ENCODE assay signal across 15 cellular contexts in genomic region chr12:70271025-70271424, GRCh38. TPM values are rescaled to one million over a fixed set of nuclear protein-coding genes. Genes with fewer than 3 reads are reported as not detected.
DNase-seq lines count a peak whose midpoint lies in the region; ATAC-seq and TF ChIP-seq lines count a peak whose summit lies in the region.
"Had no signal": no experiment of that assay in that cellular context is flagged by ENCODE, and none has a peak within 500 bp of the region (broad histone marks: within the 10 kb centered on the region; RNA-seq: fewer than 3 reads in every experiment).

No MANE protein-coding gene starts in this region.

- no peak for TF ChIP-seq RAD21 in liver (IDR thresholded peaks at IDR 0.05)

- no peaks in the 10 kb centered on the region for H3K27me3 ChIP-seq in liver (ENCODE audit: control insufficient read depth in 4 of 4, insufficient read depth in 4 of 4, low read length in 3 of 4)

- POLR2A ChIA-PET in HEK293 (lab: Yijun Ruan, JAX), result interaction anchor here (0.6 to 0.7 kb wide), 2 partner anchors 8 to 712 kb away, joined by 4 read pairs; no protein-coding TSS in a partner anchor

- H3K4me1 ChIP-seq in HEK293 (ENCODE audit: control insufficient read depth, insufficient read depth, low read length) (peaks cover 22% of the 10 kb centered on the region), liver (ENCODE audit: control insufficient read depth in 4 of 4, insufficient read depth in 4 of 4, low read length in 3 of 4) (peaks cover 3 to 26% (median 20%) of the 10 kb centered on the region in 4 donors)

- no peaks in the 10 kb centered on the region for H3K36me3 ChIP-seq in HEK293 (ENCODE audit: control insufficient read depth in 2 of 2, insufficient read depth in 1 of 2, low read length in 2 of 2)
- no peaks in the 10 kb centered on the region for H3K36me3 ChIP-seq in liver (ENCODE audit: control insufficient read depth in 4 of 4, insufficient read depth in 3 of 4, low read depth in 1 of 4, low read length in 3 of 4)
- H3K36me3 ChIP-seq: HAP-1 had no signal

- H3K9ac ChIP-seq in liver (ENCODE audit: low read depth in 1 of 2, low read length in 2 of 2), result no peak overlapping the region

- no peak for DNase-seq in NCI-H526 treated with DMSO at 0.1 percent for 48 hours (lab: John Stamatoyannopoulos, UW)
- DNase-seq: immature natural killer cell, mesendoderm, retina had no signal

- CTCF ChIA-PET in HEK293 (lab: Yijun Ruan, JAX), result no interaction called here

- peak overlapping the region; percentile 70 for H3K27ac ChIP-seq in 22Rv1
- H3K27ac ChIP-seq in HEK293 (ENCODE audit: extremely low read depth, low read depth, low read length), result no peak overlapping the region
- peak overlapping the region; percentile 70 for H3K27ac ChIP-seq in VCaP
- H3K27ac ChIP-seq in liver (ENCODE audit: low read depth in 1 of 2, low read length in 2 of 2), result no peak overlapping the region
- H3K27ac ChIP-seq: coronary artery, epithelial cell of prostate had no signal

- H3K9me3 ChIP-seq in HEK293 (ENCODE audit: control insufficient read depth, insufficient read depth, low read depth, low read length) (no peaks in the 10 kb centered on the region), liver (ENCODE audit: control insufficient read depth in 4 of 4, low read length in 3 of 4) (no peaks in the 10 kb centered on the region)
- H3K9me3 ChIP-seq: HAP-1 had no signal

- no peak for ATAC-seq in GM19452 (IDR thresholded peaks at IDR 0.05; ENCODE audit: unreplicated experiment)
- ATAC-seq in HG03378 (IDR thresholded peaks at IDR 0.05; ENCODE audit: unreplicated experiment), result no peak
- ATAC-seq in GM21786 (IDR thresholded peaks at IDR 0.05; ENCODE audit: unreplicated experiment), result no peak
- ATAC-seq: WTC11 had no signal

- no peak for TF ChIP-seq CTCF in 22Rv1 (IDR thresholded peaks at IDR 0.05)
- TF ChIP-seq CTCF in HEK293 (tag by site-specific recombination; IDR thresholded peaks at IDR 0.05), result no peak
- TF ChIP-seq CTCF in VCaP (conservative IDR thresholded peaks at IDR 0.05), result no peak
- TF ChIP-seq CTCF in liver (IDR thresholded peaks at IDR 0.05; ENCODE audit: low read depth, low read length, missing input control), result no peak

- no peak overlapping the region for H3K4me3 ChIP-seq in HEK293 (ENCODE audit: low read depth, low read length)
- H3K4me3 ChIP-seq in liver (ENCODE audit: low read depth in 1 of 3, low read length in 3 of 3), result no peak overlapping the region
- H3K4me3 ChIP-seq: coronary artery, HAP-1 had no signal

TF ChIP-seq in HEK293, 187 proteins besides CTCF, POLR2A, EP300 and RAD21 (continues in another document):
- TF ChIP-seq ZNF174 (tag by site-specific recombination; IDR thresholded peaks at IDR 0.05) (no peak), ZNF114 (tag by site-specific recombination; IDR thresholded peaks at IDR 0.05) (no peak), SALL2 (tag by site-specific recombination; IDR thresholded peaks at IDR 0.05; ENCODE audit: borderline replicate concordance) (no peak), KLF7 (tag by site-specific recombination; IDR thresholded peaks at IDR 0.05; ENCODE audit: borderline replicate concordance) (no peak), ZNF362 (tag by site-specific recombination; IDR thresholded peaks at IDR 0.05) (0 out of 2 replicates have a peak, but pooled peaks have one; percentile 66), ZSCAN5A (tag by site-specific recombination; IDR thresholded peaks at IDR 0.05) (no peak), ZNF169 (tag by site-specific recombination; IDR thresholded peaks at IDR 0.05) (no peak), ZNF366 (tag by site-specific recombination; conservative IDR thresholded peaks at IDR 0.05) (0 out of 2 replicates have a peak, but pooled peaks have one; percentile 27), YY2 (tag by site-specific recombination; IDR thresholded peaks at IDR 0.05) (no peak), ZNF580 (tag by site-specific recombination; IDR thresholded peaks at IDR 0.05) (peak; percentile 14; the same call in 1 of the 2 replicates), ZBTB17 (tag by site-specific recombination; IDR thresholded peaks at IDR 0.05) (peak; percentile 74), ZNF629 (tag by site-specific recombination; IDR thresholded peaks at IDR 0.05) (peak; percentile 35; the same call in 1 of the 2 replicates)

TF ChIP-seq in liver, 16 proteins besides CTCF, POLR2A, EP300 and RAD21:
- no peak for TF ChIP-seq FOXA2 (IDR thresholded peaks at IDR 0.05)
- peak; percentile 51 for TF ChIP-seq SP1 (IDR thresholded peaks at IDR 0.05)
- no peak for TF ChIP-seq ATF3 (IDR thresholded peaks at IDR 0.05)
- TF ChIP-seq RXRA (IDR thresholded peaks at IDR 0.05), result no peak
- no peak for TF ChIP-seq TAF1 (conservative IDR thresholded peaks at IDR 0.05)
- TF ChIP-seq HNF4G (IDR thresholded peaks at IDR 0.05), result no peak
- TF ChIP-seq EGR1 (IDR thresholded peaks at IDR 0.05; ENCODE audit: low read depth in 2 of 2), result no peak
- TF ChIP-seq YY1 (IDR thresholded peaks at IDR 0.05), result peak; percentile 81
- no peak for TF ChIP-seq MAX (IDR thresholded peaks at IDR 0.05)
- TF ChIP-seq NR2F2 (IDR thresholded peaks at IDR 0.05), result no peak
- no peak for TF ChIP-seq FOXA1 (IDR thresholded peaks at IDR 0.05)
- TF ChIP-seq REST (IDR thresholded peaks at IDR 0.05), result no peak
- TF ChIP-seq HNF4A (conservative IDR thresholded peaks at IDR 0.05), result peak in 1 of 2 donors; percentile 23
- TF ChIP-seq JUND (IDR thresholded peaks at IDR 0.05), result no peak
- no peak for TF ChIP-seq GABPA (IDR thresholded peaks at IDR 0.05 in 1 of 2, conservative IDR thresholded peaks at IDR 0.05 in 1 of 2)
- TF ChIP-seq ZBTB33 (IDR thresholded peaks at IDR 0.05), result no peak

RNA-seq across cellular contexts. Expression of gene CNOT2, which starts 27.8 kb away (rescaled TPM):
- total RNA-seq in liver, result 10 to 100 TPM; 58.7 to 93.4 TPM
- 10 to 100 TPM; 17.5 to 39.3 TPM for polyA plus RNA-seq in liver

Comparison
In these comparisons a context has a peak if more than half of its experiments do, and no peak if none do; other contexts are left out.
1. H3K27ac ChIP-seq: peak in 22Rv1 (single experiment) and VCaP (single experiment); none in HEK293 (single experiment) and liver (0 of 2).